9 cellular contexts compared by ENCODE assay signal in genomic region chr9:12640021-12640587, GRCh38. TPM values are rescaled to one million over a fixed set of nuclear protein-coding genes. Genes with fewer than 3 reads are reported as not detected.
A peak's percentile ranks its signal among the peaks of the same experiment; 100 is the strongest.
DNase-seq lines count a peak whose midpoint lies in the region; ATAC-seq and TF ChIP-seq lines count a peak whose summit lies in the region.
"Had no signal": no experiment of that assay in that cellular context is flagged by ENCODE, and none has a peak within 500 bp of the region (broad histone marks: within the 10 kb centered on the region; RNA-seq: fewer than 3 reads in every experiment).

No MANE protein-coding gene starts in this region.

- no peak overlapping the region for H3K27ac Mint-ChIP-seq in type B pancreatic cell
- H3K27ac Mint-ChIP-seq: naive B cell had no signal

- peaks cover 7% of the 10 kb centered on the region for H3K27me3 Mint-ChIP-seq in type B pancreatic cell

- H3K36me3 Mint-ChIP-seq in type B pancreatic cell: no peaks in the 10 kb centered on the region
- H3K36me3 Mint-ChIP-seq: naive B cell had no signal

- TF ChIP-seq EP300 in stomach (IDR thresholded peaks at IDR 0.05): no peak

- TF ChIP-seq CTCF in LNCAP (IDR thresholded peaks at IDR 0.05) (peak; percentile 75), RWPE1 (conservative IDR thresholded peaks at IDR 0.05; ENCODE audit: low read depth) (peak; percentile 50), type B pancreatic cell (conservative IDR thresholded peaks at IDR 0.05) (peak; percentile 81), stomach (IDR thresholded peaks at IDR 0.05) (peak in 3 of 7 experiments; percentile 7 to 19 (median 14))

- peak; percentile 30 for DNase-seq in G401 (ENCODE audit: low spot score)
- peak; percentile 20 for DNase-seq in RWPE1 (ENCODE audit: low spot score)
- peak; percentile 70 for DNase-seq in glomerular visceral epithelial cell (ENCODE audit: extremely low spot score)
- no peak for DNase-seq in type B pancreatic cell (ENCODE audit: extremely low spot score, unreplicated experiment)
- DNase-seq in stomach: no peak
- DNase-seq: naive B cell had no signal

- intact Hi-C loops in stomach (cut with DNase I; ENCODE audit: low total_unique reads): no loop called here

- no peaks in the 10 kb centered on the region for H3K9me3 Mint-ChIP-seq in type B pancreatic cell

- POLR2A ChIA-PET in RWPE1 (lab: Yijun Ruan, JAX; ENCODE audit: low non-redundant PET): no interaction called here

- no peaks in the 10 kb centered on the region for H3K9me3 ChIP-seq in stomach

- CTCF ChIA-PET in RWPE1 (lab: Yijun Ruan, JAX): interaction anchor here (0.5 to 2.7 kb wide), 5 partner anchors 10 to 1289 kb away, joined by 3 to 17 read pairs (median 5); no protein-coding TSS in a partner anchor

- no peak overlapping the region for H3K4me3 Mint-ChIP-seq in type B pancreatic cell
- H3K4me3 Mint-ChIP-seq: naive B cell had no signal

- no peaks in the 10 kb centered on the region for H3K4me1 ChIP-seq in stomach

- H3K4me1 Mint-ChIP-seq in type B pancreatic cell (ENCODE audit: unreplicated experiment): no peaks in the 10 kb centered on the region
- H3K4me1 Mint-ChIP-seq: naive B cell had no signal

- H3K27me3 ChIP-seq in stomach: no peaks in the 10 kb centered on the region

- no peak for TF ChIP-seq POLR2A in stomach (IDR thresholded peaks at IDR 0.05)

- in situ Hi-C loops in G401 (cut with HindIII; ENCODE audit: low sequenced_read_pairs): no loop called here

- H3K4me3 ChIP-seq in stomach: no peak overlapping the region

- no peaks in the 10 kb centered on the region for H3K36me3 ChIP-seq in stomach

- WGBS in stomach, 5 donors: 26 to 34% (median 30%) methylated on average over 2 of the region's 2 CpGs

- H3K27ac ChIP-seq in RWPE1 (no peak overlapping the region), stomach (no peak overlapping the region)

- no peak for ATAC-seq in HG02763 (IDR thresholded peaks at IDR 0.05; ENCODE audit: unreplicated experiment)
- ATAC-seq in HG02759 (IDR thresholded peaks at IDR 0.05; ENCODE audit: unreplicated experiment): no peak

RNA-seq across cellular contexts. Expression of gene TYRP1, which starts 53.1 kb away (rescaled TPM):
- not detected in 2 replicates for total RNA-seq in G401 (2014; rRNA removed; shearing (Covaris generic))
- total RNA-seq in type B pancreatic cell (ENCODE audit: low replicate concordance): 86.2 TPM in 1 of 2 replicates, not detected in the other
- total RNA-seq in stomach: 1 to 10 TPM in 1 of 5 donors, not detected in 4; 2.9 TPM
- polyA plus RNA-seq in stomach: 1 to 10 TPM in 2 of 3 donors, under 1 TPM in 1; 0.18 to 4.7 (median 1.4) TPM

Comparison
In these comparisons a context has a peak if more than half of its experiments do, and no peak if none do; other contexts are left out.
1. DNase-seq: peak in G401 (single experiment), RWPE1 (single experiment) and glomerular visceral epithelial cell (single experiment); none in type B pancreatic cell (single experiment) and stomach (single experiment).